14 cellular contexts compared by ENCODE assay signal in genomic region chr19:16370671-16371391, GRCh38. TPM values are rescaled to one million over a fixed set of nuclear protein-coding genes. Genes with fewer than 3 reads are reported as not detected.
DNase-seq lines count a peak whose midpoint lies in the region; ATAC-seq and TF ChIP-seq lines count a peak whose summit lies in the region.
"Had no signal": no experiment of that assay in that cellular context is flagged by ENCODE, and none has a peak within 500 bp of the region (broad histone marks: within the 10 kb centered on the region; RNA-seq: fewer than 3 reads in every experiment).

No MANE protein-coding gene starts in this region.

- no peaks in the 10 kb centered on the region for H3K27me3 Mint-ChIP-seq in CD4-positive, alpha-beta T cell
- H3K27me3 Mint-ChIP-seq in activated T-cell treated with anti-CD3 and anti-CD28 coated beads, Interleukin-2, amount 50 U/mL, for 72 hours (ENCODE audit: low read depth): peaks cover 43% of the 10 kb centered on the region
- no peaks in the 10 kb centered on the region for H3K27me3 Mint-ChIP-seq in natural killer cell (ENCODE audit: low read depth in 2 of 2)
- H3K27me3 Mint-ChIP-seq: T-cell had no signal

- H3K27ac Mint-ChIP-seq in CD4-positive, alpha-beta T cell: no peak overlapping the region
- peak overlapping the region; percentile 74 for H3K27ac Mint-ChIP-seq in activated T-cell treated with anti-CD3 and anti-CD28 coated beads, Interleukin-2, amount 50 U/mL, for 72 hours
- no peak overlapping the region for H3K27ac Mint-ChIP-seq in natural killer cell
- H3K27ac Mint-ChIP-seq: T-cell had no signal

- TF ChIP-seq POLR2A in thyroid gland (IDR thresholded peaks at IDR 0.05): no peak

- peaks cover 3 to 9% of the 10 kb centered on the region in 2 donors for H3K36me3 ChIP-seq in thyroid gland

- peaks cover 23% of the 10 kb centered on the region for H3K36me3 Mint-ChIP-seq in CD4-positive, alpha-beta T cell (ENCODE audit: low read depth)
- peaks cover 6% of the 10 kb centered on the region in 2 donors for H3K36me3 Mint-ChIP-seq in activated T-cell treated with anti-CD3 and anti-CD28 coated beads, Interleukin-2, amount 50 U/mL, for 72 hours (ENCODE audit: insufficient read depth in 2 of 2)
- H3K36me3 Mint-ChIP-seq in natural killer cell: no peaks in the 10 kb centered on the region

- DNase-seq in CD4-positive, alpha-beta T cell: peak in 3 of 10 experiments; percentile 16 to 27 (median 19)
- DNase-seq in activated T-cell treated with anti-CD3 and anti-CD28 coated beads, Interleukin-2, amount 50 U/mL, for 72 hours: no peak
- DNase-seq in natural killer cell (peak; percentile 43), GM19238 (ENCODE audit: insufficient read length, low spot score) (no peak), thyroid gland (no peak)
- DNase-seq: DMS53, KG1, NCI-H510A treated with DMSO at 0.1 percent for 48 hours had no signal

- H3K9me3 ChIP-seq in CD4-positive, alpha-beta T cell (ENCODE audit: control insufficient read depth, low read length): no peaks in the 10 kb centered on the region
- H3K9me3 ChIP-seq in thyroid gland: no peaks in the 10 kb centered on the region
- H3K9me3 ChIP-seq: gastroesophageal sphincter had no signal

- WGBS in thyroid gland, 2 donors: 67 to 71% methylated on average over 10 to 15 of the region's 15 CpGs

- POLR2A ChIA-PET in CD4-positive, alpha-beta T cell (lab: Charles Lee): interaction anchor here (0.9 to 32.3 kb wide), 25 partner anchors 9 to 1852 kb away, joined by 3 to 3819 read pairs (median 7); partner anchors contain the start of genes DNAJB1, FAM32A, HSH2D and KLF2

- no peak overlapping the region for H3K4me3 ChIP-seq in thyroid gland (replicated peaks in 1 of 3)
- H3K4me3 ChIP-seq: gastroesophageal sphincter had no signal

- H3K27ac ChIP-seq in CD4-positive, alpha-beta T cell (ENCODE audit: low read depth, low read length): peak overlapping the region; percentile 97
- peak overlapping the region in 1 of 3 donors; percentile 40 for H3K27ac ChIP-seq in thyroid gland

- CTCF ChIA-PET in CD4-positive, alpha-beta T cell (lab: Charles Lee): interaction anchor here (0.5 to 8.0 kb wide), 10 partner anchors 9 to 124 kb away, joined by 3 to 106 read pairs (median 8); partner anchors contain the start of gene KLF2

- H3K4me1 ChIP-seq in thyroid gland: peaks cover 0 to 38% of the 10 kb centered on the region in 2 donors

- no peak overlapping the region for H3K4me3 Mint-ChIP-seq in CD4-positive, alpha-beta T cell
- peak overlapping the region in 1 of 2 donors; percentile 75 for H3K4me3 Mint-ChIP-seq in activated T-cell treated with anti-CD3 and anti-CD28 coated beads, Interleukin-2, amount 50 U/mL, for 72 hours
- H3K4me3 Mint-ChIP-seq in natural killer cell: no peak overlapping the region
- H3K4me3 Mint-ChIP-seq: T-cell had no signal

- intact Hi-C loops in CD4-positive, alpha-beta T cell (cut with DNase I, micrococcal nuclease): loop anchor here (1.0 to 5.0 kb wide), 3 partner anchors 45 to 534 kb away; no protein-coding TSS in a partner anchor
- intact Hi-C loops in natural killer cell (cut with micrococcal nuclease) (loop anchor here (1.0 to 5.0 kb wide), 5 partner anchors 32 to 754 kb away; no protein-coding TSS in a partner anchor), thyroid gland (cut with DNase I) (no loop called here)

- peaks cover 26% of the 10 kb centered on the region for H3K4me1 Mint-ChIP-seq in CD4-positive, alpha-beta T cell (ENCODE audit: low read depth)
- no peaks in the 10 kb centered on the region for H3K4me1 Mint-ChIP-seq in activated T-cell treated with anti-CD3 and anti-CD28 coated beads, Interleukin-2, amount 50 U/mL, for 72 hours (ENCODE audit: low read depth)
- H3K4me1 Mint-ChIP-seq in natural killer cell: peaks cover 26% of the 10 kb centered on the region in 2 donors

- no peaks in the 10 kb centered on the region for H3K27me3 ChIP-seq in CD4-positive, alpha-beta T cell (ENCODE audit: control insufficient read depth, insufficient read depth, low read length)
- no peaks in the 10 kb centered on the region for H3K27me3 ChIP-seq in thyroid gland
- H3K27me3 ChIP-seq: gastroesophageal sphincter had no signal

- TF ChIP-seq CTCF in CD4-positive, alpha-beta T cell (IDR thresholded peaks at IDR 0.05): no peak
- TF ChIP-seq CTCF in natural killer cell (IDR thresholded peaks at IDR 0.05): no peak
- no peak for TF ChIP-seq CTCF in thyroid gland (IDR thresholded peaks at IDR 0.05)

- H3K9me3 Mint-ChIP-seq in CD4-positive, alpha-beta T cell: no peaks in the 10 kb centered on the region
- H3K9me3 Mint-ChIP-seq in activated T-cell treated with anti-CD3 and anti-CD28 coated beads, Interleukin-2, amount 50 U/mL, for 72 hours: no peaks in the 10 kb centered on the region
- H3K9me3 Mint-ChIP-seq in natural killer cell: no peaks in the 10 kb centered on the region
- H3K9me3 Mint-ChIP-seq: T-cell had no signal

- no peak for ATAC-seq in CD4-positive, alpha-beta T cell (ENCODE audit: poor library complexity)
- ATAC-seq in GM19452 (IDR thresholded peaks at IDR 0.05; ENCODE audit: unreplicated experiment): peak; percentile 3
- ATAC-seq in activated T-cell treated with anti-CD3 and anti-CD28 coated beads, Interleukin-2, amount 50 U/mL, for 72 hours (replicated peaks in 1 of 2): no peak
- ATAC-seq in natural killer cell: peak in 1 of 3 donors; percentile 0
- ATAC-seq in GM21526 (IDR thresholded peaks at IDR 0.05; ENCODE audit: low FRiP score, unreplicated experiment): no peak
- no peak for ATAC-seq in GM21529 (IDR thresholded peaks at IDR 0.05; ENCODE audit: unreplicated experiment)
- ATAC-seq: sciatic nerve had no signal

RNA-seq across cellular contexts. Expression of gene KLF2, which starts 46.2 kb away (rescaled TPM):
- 1,000 to 10,000 TPM; 1,201 to 1,291 TPM for total RNA-seq in CD4-positive, alpha-beta T cell
- under 1 TPM; 0.36 to 0.76 TPM for total RNA-seq in activated T-cell treated with anti-CD3 and anti-CD28 coated beads, Interleukin-2, amount 50 U/mL, for 72 hours
- total RNA-seq in natural killer cell: 100 to 1,000 TPM; 246 to 645 (median 377) TPM
- 10 to 100 TPM in 3 of 4 donors, 1 to 10 TPM in 1; 9.1 to 15.9 (median 14.0) TPM for total RNA-seq in thyroid gland

Comparison
In these comparisons a context has a peak if more than half of its experiments do, and no peak if none do; other contexts are left out.
1. RNA of gene KLF2, which starts 46.2 kb away (total RNA-seq): 1,201 to 1,291 TPM in CD4-positive, alpha-beta T cell and 246 to 645 TPM in natural killer cell; 9.1 to 15.9 TPM in thyroid gland and 0.36 to 0.76 TPM in activated T-cell treated with anti-CD3 and anti-CD28 coated beads, Interleukin-2, amount 50 U/mL, for 72 hours; every median in the first group is over 10 times any median in the second.